In the genomic region with DNA sequence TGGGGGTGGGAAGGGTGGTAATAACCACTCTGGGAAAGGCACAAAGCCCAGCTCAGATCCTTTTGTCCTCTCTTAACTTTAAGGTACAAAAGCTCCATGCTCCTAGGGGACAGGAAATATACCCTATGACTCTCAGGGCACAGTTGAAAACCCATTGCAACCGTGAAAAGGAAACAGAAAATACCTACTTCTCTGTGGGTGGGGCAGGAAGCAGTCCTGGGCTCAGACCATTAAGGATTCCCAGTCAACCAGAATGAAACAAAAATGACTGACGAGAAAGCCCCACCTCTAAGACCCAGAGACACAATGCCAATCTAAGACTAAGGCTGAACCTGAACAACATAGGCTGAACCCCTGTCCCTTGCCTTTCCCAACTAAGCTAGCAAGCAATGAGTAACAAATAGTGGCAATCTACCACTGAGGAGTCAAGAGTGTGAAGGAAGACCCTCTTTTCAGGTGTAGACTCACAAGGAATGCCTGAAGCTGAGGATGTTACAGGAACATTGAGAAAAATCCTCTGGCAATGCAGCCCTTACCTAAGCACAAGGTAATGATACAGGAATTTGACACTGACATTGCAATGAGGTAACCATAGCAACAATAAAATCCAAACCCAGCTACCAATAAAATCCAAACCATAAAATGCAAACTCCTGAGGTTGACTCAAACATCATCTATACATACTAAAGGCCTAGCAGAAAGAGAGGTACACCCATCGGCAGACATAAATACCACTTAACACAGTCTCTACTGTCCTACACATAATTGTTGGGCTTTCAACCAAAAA, we compare ENCODE assay signal across 18 cellular contexts.
DNase-seq lines count a peak whose midpoint lies in the region; ATAC-seq, FAIRE-seq and TF ChIP-seq lines count a peak whose summit lies in the region.
"Had no signal": no experiment of that assay in that cellular context is flagged by ENCODE, and none has a peak within 500 bp of the region (broad histone marks: within the 10 kb centered on the region; RNA-seq: fewer than 3 reads in every experiment).

No MANE protein-coding gene starts in this region.

- no peak overlapping the region for H4K5ac ChIP-seq in H1 (ENCODE audit: insufficient read length, low read depth, low read length)

- no peak overlapping the region for H3K14ac ChIP-seq in H1 (ENCODE audit: insufficient read length)

- no peak overlapping the region for H2BK12ac ChIP-seq in H1 (ENCODE audit: low read depth, low read length)

- H3K4me3 ChIP-seq in H1 (ENCODE audit: extremely low read depth in 1 of 4, insufficient read depth in 2 of 4, low read depth in 3 of 4, low read length in 4 of 4) = no peak overlapping the region
- H3K4me3 ChIP-seq in body of pancreas = no peak overlapping the region

- H3K4me2 ChIP-seq in H1 (ENCODE audit: insufficient read depth in 1 of 2, low read depth in 2 of 2, low read length in 2 of 2) = no peak overlapping the region

- H3K27ac ChIP-seq in H1 (ENCODE audit: low read depth, low read length) (no peak overlapping the region), body of pancreas (no peak overlapping the region)

- TF ChIP-seq RAD21 in H1 (IDR thresholded peaks at IDR 0.05 in 1 of 2, conservative IDR thresholded peaks at IDR 0.05 in 1 of 2; ENCODE audit: low read depth in 2 of 2, low read length in 2 of 2) = no peak

- DNase-seq in H1 (ENCODE audit: low read depth in 1 of 2, low spot score in 2 of 2) (no peak), mucosa of gallbladder (ENCODE audit: low spot score) (no peak), NOMO-1 treated with dmso at 0.1 percent for 144 hours (lab: John Stamatoyannopoulos, UW; ENCODE audit: unreplicated experiment) (no peak), body of pancreas (no peak)
- DNase-seq: COR-L47, DMS153, EL, KBM-7, NCI-H1048, NCI-H510A, NCI-H82, SIG-M5, T-helper 17 cell had no signal

- H3K18ac ChIP-seq in H1 (ENCODE audit: extremely low read depth, low read length) = no peak overlapping the region

- POLR2A ChIA-PET in H1 (lab: Charles Lee; ENCODE audit: partially characterized antibody) = no interaction called here

- no peak overlapping the region for H2BK5ac ChIP-seq in H1 (ENCODE audit: low read depth, low read length)

- no peak overlapping the region for H2BK20ac ChIP-seq in H1 (ENCODE audit: low read length)

- H2BK120ac ChIP-seq in H1 (replicated peaks; ENCODE audit: low read depth, low read length) = no peak overlapping the region

- intact Hi-C loops in body of pancreas (cut with DNase I) = no loop called here

- no peak overlapping the region for H4K8ac ChIP-seq in H1 (ENCODE audit: extremely low read depth, insufficient read depth, low read length)

- H3K4me1 ChIP-seq in H1 (replicated peaks in 1 of 4; ENCODE audit: control insufficient read depth in 3 of 4, insufficient read depth in 4 of 4, low read length in 3 of 4) = no peaks in the 10 kb centered on the region
- no peaks in the 10 kb centered on the region for H3K4me1 ChIP-seq in body of pancreas

- no peaks in the 10 kb centered on the region for H3K79me2 ChIP-seq in H1 (ENCODE audit: control insufficient read depth in 1 of 2, insufficient read depth in 2 of 2, low read length in 2 of 2)

- no peaks in the 10 kb centered on the region for H4K20me1 ChIP-seq in H1 (replicated peaks in 1 of 2; ENCODE audit: control insufficient read depth in 1 of 2, insufficient read depth in 2 of 2, low read length in 2 of 2)

- H3K9ac ChIP-seq in H1 (replicated peaks in 1 of 4; ENCODE audit: extremely low read depth in 1 of 4, low read depth in 3 of 4, low read length in 3 of 4) = no peak overlapping the region

- no peaks in the 10 kb centered on the region for H3K23me2 ChIP-seq in H1 (ENCODE audit: low read depth, low read length)

- peak; percentile 68 for ATAC-seq in GM18867 (IDR thresholded peaks at IDR 0.05; ENCODE audit: unreplicated experiment)
- peak; percentile 72 for ATAC-seq in GM21390 (IDR thresholded peaks at IDR 0.05; ENCODE audit: unreplicated experiment)
- peak; percentile 77 for ATAC-seq in HG03097 (IDR thresholded peaks at IDR 0.05; ENCODE audit: low FRiP score, unreplicated experiment)
- ATAC-seq in body of pancreas = no peak
- ATAC-seq in GM18505 (IDR thresholded peaks at IDR 0.05; ENCODE audit: unreplicated experiment) = no peak
- ATAC-seq: T-helper 17 cell had no signal

- TF ChIP-seq CTCF in H1 (IDR thresholded peaks at IDR 0.05; ENCODE audit: control extremely low read depth in 1 of 3, insufficient read depth in 1 of 3, low read depth in 1 of 3, low read length in 3 of 3) (no peak), body of pancreas (IDR thresholded peaks at IDR 0.05) (no peak)

- no peaks in the 10 kb centered on the region for H3K9me3 ChIP-seq in H1 (ENCODE audit: insufficient read depth in 2 of 2, low read depth in 1 of 2, low read length in 1 of 2)
- no peaks in the 10 kb centered on the region for H3K9me3 ChIP-seq in body of pancreas

- no peaks in the 10 kb centered on the region for H3K79me1 ChIP-seq in H1 (ENCODE audit: low read depth, low read length)

- H3K27me3 ChIP-seq in H1 (replicated peaks in 1 of 4; ENCODE audit: control insufficient read depth in 3 of 4, extremely low read depth in 1 of 4, insufficient read depth in 3 of 4, low read length in 3 of 4) (no peaks in the 10 kb centered on the region), body of pancreas (no peaks in the 10 kb centered on the region)

- WGBS in H1 (ENCODE audit: extremely low coverage in 1 of 2, insufficient coverage in 1 of 2, insufficient read length in 1 of 2, insufficient replicate concordance in 2 of 2, low coverage in 1 of 2, low lambda C conversion rate in 2 of 2, missing lambda C conversion rate in 1 of 2), 2 experiments = 84% methylated on average over 3 of the region's 3 CpGs; no CpG with 5 or more reads in 1 of the 2 experiments
- 69 to 74% methylated on average over 3 of the region's 3 CpGs for WGBS in body of pancreas, 2 donors

- no peak overlapping the region for H3K23ac ChIP-seq in H1 (ENCODE audit: insufficient read length)

- H3K36me3 ChIP-seq in H1 (ENCODE audit: control insufficient read depth in 2 of 4, insufficient read depth in 4 of 4, low read length in 3 of 4) (no peaks in the 10 kb centered on the region), body of pancreas (replicated peaks in 1 of 2; ENCODE audit: insufficient read depth in 1 of 2, low read depth in 2 of 2) (no peaks in the 10 kb centered on the region)

- no peak overlapping the region for H2BK15ac ChIP-seq in H1 (ENCODE audit: low read length)

- peak overlapping the region; percentile 85 for H2AFZ ChIP-seq in H1 (ENCODE audit: low read length)

- TF ChIP-seq EP300 in H1 (IDR thresholded peaks at IDR 0.05; ENCODE audit: borderline replicate concordance in 1 of 2, low read depth in 2 of 2, low read length in 2 of 2) = no peak

- FAIRE-seq in H1 (lab: Jason Lieb, UNC) = no peak
- FAIRE-seq: H54 had no signal

- no peak overlapping the region for H2AK5ac ChIP-seq in H1 (ENCODE audit: low read depth, low read length)

- H3K56ac ChIP-seq in H1 (replicated peaks; ENCODE audit: insufficient read length, low read depth, low read length) = no peak overlapping the region

- TF ChIP-seq POLR2A in H1 (IDR thresholded peaks at IDR 0.05; ENCODE audit: control extremely low read depth in 1 of 2, low read depth in 2 of 2, low read length in 2 of 2) = no peak
- TF ChIP-seq POLR2A in body of pancreas (IDR thresholded peaks at IDR 0.05) = no peak
- no peak for TF ChIP-seq POLR2A in GM18505 (IDR thresholded peaks at IDR 0.05; ENCODE audit: borderline replicate concordance, extremely low read depth, insufficient read depth, insufficient read length)

- CTCF ChIA-PET in H1 (lab: Charles Lee; ENCODE audit: partially characterized antibody) = interaction anchor here (1.3 to 2.3 kb wide), 7 partner anchors 9 to 317 kb away, joined by 3 to 10 read pairs (median 5); no protein-coding TSS in a partner anchor

- H4K91ac ChIP-seq in H1 (replicated peaks; ENCODE audit: insufficient read length, low read length) = no peak overlapping the region

- no peak overlapping the region for H3K4ac ChIP-seq in H1 (replicated peaks; ENCODE audit: insufficient read length, low read depth, low read length)

TF ChIP-seq in H1, 55 proteins besides CTCF, POLR2A, EP300 and RAD21:
- TF ChIP-seq SP4 (IDR thresholded peaks at IDR 0.05; ENCODE audit: low read length) (no peak), RNF2 (IDR thresholded peaks at IDR 0.05; ENCODE audit: borderline replicate concordance, low read depth, low read length, missing control alignments, poor library complexity, severe bottlenecking) (no peak), RBBP5 (IDR thresholded peaks at IDR 0.05; ENCODE audit: borderline replicate concordance, low read depth, low read length) (no peak), SAP30 (IDR thresholded peaks at IDR 0.05; ENCODE audit: insufficient read depth, insufficient replicate concordance, low read length) (no peak), TBP (IDR thresholded peaks at IDR 0.05; ENCODE audit: low read depth, low read length) (no peak), PHF8 (conservative IDR thresholded peaks at IDR 0.05; ENCODE audit: low read depth, low read length) (no peak)

Comparison
In these comparisons a context has a peak if more than half of its experiments do, and no peak if none do; other contexts are left out.
1. ATAC-seq: peak in GM18867 (single experiment), GM21390 (single experiment) and HG03097 (single experiment); none in body of pancreas (single experiment) and GM18505 (single experiment).